17 cellular contexts compared by ENCODE assay signal in the genomic region with DNA sequence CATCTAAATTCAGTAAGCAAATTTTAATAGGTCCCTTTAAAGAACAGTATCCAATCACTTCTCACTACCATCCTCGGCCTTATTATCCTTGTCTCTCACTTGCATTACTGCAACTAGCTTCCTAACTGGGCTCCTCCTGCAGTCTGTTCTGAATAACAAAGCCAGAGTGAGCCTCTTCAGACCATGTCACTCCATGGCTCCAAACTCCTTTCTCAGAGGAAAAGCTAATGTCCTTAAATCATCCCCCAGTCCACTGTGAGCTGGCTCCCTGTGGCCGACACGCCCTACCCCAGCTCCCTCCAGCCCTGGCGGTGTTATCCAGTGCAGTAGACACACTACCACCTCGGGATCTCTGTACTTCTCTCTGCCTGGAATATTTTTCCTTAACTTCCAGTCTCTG.
A peak's percentile ranks its signal among the peaks of the same experiment; 100 is the strongest.
DNase-seq lines count a peak whose midpoint lies in the region; ATAC-seq, FAIRE-seq and TF ChIP-seq lines count a peak whose summit lies in the region.
"Had no signal": no experiment of that assay in that cellular context is flagged by ENCODE, and none has a peak within 500 bp of the region (broad histone marks: within the 10 kb centered on the region; RNA-seq: fewer than 3 reads in every experiment).

No MANE protein-coding gene starts in this region.

- RAD21 ChIA-PET in GM12878 (lab: Charles Lee; ENCODE audit: unreplicated experiment), result no interaction called here

- no peak overlapping the region for H3K9ac ChIP-seq in GM12878 (ENCODE audit: control insufficient read depth, insufficient read depth, low read length)

- TF ChIP-seq RAD21 in GM12878 (IDR thresholded peaks at IDR 0.05; ENCODE audit: insufficient read depth, low read depth, low read length), result no peak

- H3K9me3 ChIP-seq in cardiac muscle cell (ENCODE audit: low read depth) (no peaks in the 10 kb centered on the region), GM12878 (replicated peaks; ENCODE audit: control insufficient read depth, insufficient read depth, low read length) (no peaks in the 10 kb centered on the region)
- H3K9me3 ChIP-seq: lower lobe of right lung, right lobe of liver had no signal

- TF ChIP-seq POLR2A in GM12878 (IDR thresholded peaks at IDR 0.05; ENCODE audit: low read depth, low read length), result peak; percentile 56; the same call in 1 of the 2 replicates

- WGBS in GM12878 (ENCODE audit: insufficient coverage, insufficient replicate concordance, low lambda C conversion rate, missing lambda C conversion rate), result 96% methylated on average over 5 of the region's 5 CpGs

- FAIRE-seq in GM12878 (lab: Jason Lieb, UNC), result no peak
- FAIRE-seq: urothelium cell line had no signal

- SMC1A ChIA-PET in GM12878 (lab: Charles Lee; ENCODE audit: uncharacterized antibody, unreplicated experiment), result interaction anchor here (0.8 kb wide), 1 partner anchor 10 kb away, joined by 3 read pairs; no protein-coding TSS in a partner anchor

- H3K79me2 ChIP-seq in GM12878 (ENCODE audit: control insufficient read depth, insufficient read depth, low read length), result no peaks in the 10 kb centered on the region

- H3K4me2 ChIP-seq in GM12878 (ENCODE audit: control insufficient read depth, insufficient read depth), result no peak overlapping the region

- no peaks in the 10 kb centered on the region for H3K4me1 ChIP-seq in cardiac muscle cell (ENCODE audit: low read depth)
- no peaks in the 10 kb centered on the region for H3K4me1 ChIP-seq in GM12878 (ENCODE audit: control insufficient read depth, insufficient read depth, low read length)
- H3K4me1 ChIP-seq: lower lobe of right lung, right lobe of liver had no signal

- POLR2A ChIA-PET in GM12878 (lab: Charles Lee), result no interaction called here

- no TSS peak for BruUV-seq in GM12878 (replicated peaks; lab: Mats Ljungman, UMichigan)

- no peak overlapping the region for H3K4me3 ChIP-seq in cardiac muscle cell
- no peak overlapping the region for H3K4me3 ChIP-seq in GM12878
- H3K4me3 ChIP-seq: coronary artery, lower lobe of right lung, right lobe of liver had no signal

- peaks cover 30% of the 10 kb centered on the region for H3K36me3 ChIP-seq in cardiac muscle cell
- peaks cover 4 to 23% of the 10 kb centered on the region in 2 experiments for H3K36me3 ChIP-seq in GM12878 (ENCODE audit: control insufficient read depth in 2 of 2, insufficient read depth in 2 of 2, low read length in 1 of 2)

- no peak for TF ChIP-seq CTCF in cardiac muscle cell (IDR thresholded peaks at IDR 0.05; ENCODE audit: low read depth, low read length)
- TF ChIP-seq CTCF in GM12878 (IDR thresholded peaks at IDR 0.05 in 2 of 3, conservative IDR thresholded peaks at IDR 0.05 in 1 of 3; ENCODE audit: control insufficient read depth in 2 of 3, extremely low read depth in 1 of 3, insufficient read depth in 1 of 3, low read depth in 3 of 3, low read length in 3 of 3), result no peak

- no peaks in the 10 kb centered on the region for H4K20me1 ChIP-seq in GM12878 (ENCODE audit: control insufficient read depth, insufficient read depth)

- intact Hi-C loops in Right ventricle myocardium superior (cut with DNase I) (loop anchor here (10.0 kb wide), 1 partner anchor 178 kb away; the partner anchor contains the start of gene CCDC7), GM12878 (cut with micrococcal nuclease; ENCODE audit: unreplicated experiment) (no loop called here)

- TF ChIP-seq EP300 in GM12878 (IDR thresholded peaks at IDR 0.05; ENCODE audit: borderline replicate concordance in 1 of 2, control insufficient read depth in 1 of 2, low read depth in 2 of 2, low read length in 2 of 2), result no peak

- no peak for ATAC-seq in Right ventricle myocardium superior (ENCODE audit: poor library complexity)
- ATAC-seq in GM12878, result no peak
- peak; percentile 19 for ATAC-seq in left lobe of liver
- ATAC-seq in GM19467 (IDR thresholded peaks at IDR 0.05; ENCODE audit: unreplicated experiment), result no peak
- no peak for ATAC-seq in GM18868 (IDR thresholded peaks at IDR 0.05; ENCODE audit: unreplicated experiment)
- no peak for ATAC-seq in HG02610 (IDR thresholded peaks at IDR 0.05; ENCODE audit: unreplicated experiment)
- ATAC-seq: activated CD8-positive, alpha-beta memory T cell treated with anti-CD3 and anti-CD28 coated beads, Interleukin-2, amount 10 ng/mL, durations not matched to agents 7 days and 5 days; foreskin keratinocyte; lower lobe of right lung had no signal

- in situ Hi-C loops in GM12878 (cut with MboI), result no loop called here

- H3K27ac ChIP-seq in cardiac muscle cell (peak overlapping the region; percentile 41), GM12878 (ENCODE audit: control insufficient read depth, insufficient read depth) (no peak overlapping the region)
- H3K27ac ChIP-seq: coronary artery, foreskin keratinocyte, lower lobe of right lung, right lobe of liver had no signal

- H3K27me3 ChIP-seq in cardiac muscle cell (no peaks in the 10 kb centered on the region), GM12878 (replicated peaks in 1 of 2; ENCODE audit: control insufficient read depth in 2 of 2, insufficient read depth in 2 of 2, low read length in 1 of 2) (no peaks in the 10 kb centered on the region)
- H3K27me3 ChIP-seq: foreskin keratinocyte, right lobe of liver had no signal

- CTCF ChIA-PET in GM12878 (lab: Yijun Ruan, JAX), result interaction anchor here (1.0 to 1.2 kb wide), 4 partner anchors 11 to 185 kb away, joined by 3 to 5 read pairs (median 4); no protein-coding TSS in a partner anchor

- H2AFZ ChIP-seq in GM12878 (ENCODE audit: control insufficient read depth, low read depth, low read length), result no peak overlapping the region

- DNase-seq in cardiac muscle cell (ENCODE audit: low read depth in 1 of 2, low spot score in 1 of 2) (no peak), Right ventricle myocardium superior (no peak), GM12878 (ENCODE audit: low read depth, low spot score) (no peak), left lobe of liver (ENCODE audit: low spot score) (no peak), DMS 273 treated with DMSO at 0.1 percent for 48 hours (lab: John Stamatoyannopoulos, UW) (no peak)
- DNase-seq: activated CD8-positive, alpha-beta memory T cell treated with anti-CD3 and anti-CD28 coated beads, Interleukin-2, amount 10 ng/mL, durations not matched to agents 7 days and 5 days; foreskin keratinocyte; lower lobe of right lung; MM.1S; NCI-H187; NCI-H446; right lobe of liver had no signal

TF ChIP-seq in GM12878, 131 proteins besides CTCF, POLR2A, EP300 and RAD21 (continues in another document):
- TF ChIP-seq KLF5 (IDR thresholded peaks at IDR 0.05; ENCODE audit: partially characterized antibody) (no peak), ASH2L (IDR thresholded peaks at IDR 0.05; ENCODE audit: borderline replicate concordance, low read depth) (no peak), CHD2 (IDR thresholded peaks at IDR 0.05; ENCODE audit: borderline replicate concordance, low read depth, low read length) (no peak), E4F1 (IDR thresholded peaks at IDR 0.05; ENCODE audit: borderline replicate concordance, partially characterized antibody) (no peak), RELA (IDR thresholded peaks at IDR 0.05; ENCODE audit: borderline replicate concordance, partially characterized antibody) (no peak), SREBF2 (IDR thresholded peaks at IDR 0.05; ENCODE audit: low read length) (no peak), SPI1 (IDR thresholded peaks at IDR 0.05; ENCODE audit: borderline replicate concordance, insufficient read depth, low read depth, low read length) (no peak)
- TF ChIP-seq, protein P1, sequence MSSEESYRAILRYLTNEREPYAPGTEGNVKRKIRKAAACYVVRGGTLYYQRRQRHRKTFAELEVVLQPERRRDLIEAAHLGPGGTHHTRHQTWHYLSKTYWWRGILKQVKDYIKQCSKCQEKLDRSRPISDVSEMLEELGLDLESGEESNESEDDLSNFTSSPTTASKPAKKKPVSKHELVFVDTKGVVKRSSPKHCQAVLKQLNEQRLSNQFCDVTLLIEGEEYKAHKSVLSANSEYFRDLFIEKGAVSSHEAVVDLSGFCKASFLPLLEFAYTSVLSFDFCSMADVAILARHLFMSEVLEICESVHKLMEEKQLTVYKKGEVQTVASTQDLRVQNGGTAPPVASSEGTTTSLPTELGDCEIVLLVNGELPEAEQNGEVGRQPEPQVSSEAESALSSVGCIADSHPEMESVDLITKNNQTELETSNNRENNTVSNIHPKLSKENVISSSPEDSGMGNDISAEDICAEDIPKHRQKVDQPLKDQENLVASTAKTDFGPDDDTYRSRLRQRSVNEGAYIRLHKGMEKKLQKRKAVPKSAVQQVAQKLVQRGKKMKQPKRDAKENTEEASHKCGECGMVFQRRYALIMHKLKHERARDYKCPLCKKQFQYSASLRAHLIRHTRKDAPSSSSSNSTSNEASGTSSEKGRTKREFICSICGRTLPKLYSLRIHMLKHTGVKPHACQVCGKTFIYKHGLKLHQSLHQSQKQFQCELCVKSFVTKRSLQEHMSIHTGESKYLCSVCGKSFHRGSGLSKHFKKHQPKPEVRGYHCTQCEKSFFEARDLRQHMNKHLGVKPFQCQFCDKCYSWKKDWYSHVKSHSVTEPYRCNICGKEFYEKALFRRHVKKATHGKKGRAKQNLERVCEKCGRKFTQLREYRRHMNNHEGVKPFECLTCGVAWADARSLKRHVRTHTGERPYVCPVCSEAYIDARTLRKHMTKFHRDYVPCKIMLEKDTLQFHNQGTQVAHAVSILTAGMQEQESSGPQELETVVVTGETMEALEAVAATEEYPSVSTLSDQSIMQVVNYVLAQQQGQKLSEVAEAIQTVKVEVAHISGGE (CRISPR knock-in tag; IDR thresholded peaks at IDR 0.05), result no peak
